Comparison of ENCODE assay signal across 9 cellular contexts in the genomic region with DNA sequence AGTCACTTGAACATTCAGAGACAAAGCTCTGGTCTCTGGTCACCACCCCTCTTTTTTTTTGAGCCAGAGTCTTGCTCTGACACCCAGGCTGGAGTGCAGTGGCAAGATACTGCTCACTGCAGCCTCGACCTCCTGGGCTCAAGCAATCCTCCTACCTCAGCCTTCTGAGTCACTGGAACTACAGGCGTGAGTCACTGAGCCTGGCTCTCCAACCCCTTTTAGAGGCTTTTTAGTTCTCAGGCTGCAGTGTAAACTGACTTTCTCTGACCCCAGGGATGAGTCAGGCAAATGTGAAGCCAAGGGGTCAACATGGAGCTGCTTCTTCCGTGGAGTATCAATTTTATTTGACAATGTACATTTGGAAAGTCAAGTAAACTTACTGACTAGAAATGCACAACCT.
DNase-seq lines count a peak whose midpoint lies in the region; ATAC-seq lines count a peak whose summit lies in the region.
"Had no signal": no experiment of that assay in that cellular context is flagged by ENCODE, and none has a peak within 500 bp of the region (broad histone marks: within the 10 kb centered on the region; RNA-seq: fewer than 3 reads in every experiment).

No MANE protein-coding gene starts in this region.

- H3K27ac Mint-ChIP-seq in T-cell = no peak overlapping the region

- peaks cover 5 to 6% of the 10 kb centered on the region in 2 donors for H3K27me3 Mint-ChIP-seq in T-cell

- in situ Hi-C loops in Caki2 (cut with HindIII; ENCODE audit: low pct_unique_long_range_greater_than_20kb, low sequenced_read_pairs) = no loop called here

- POLR2A ChIA-PET in T-cell (lab: Charles Lee) = no interaction called here

- H3K36me3 Mint-ChIP-seq in T-cell = no peaks in the 10 kb centered on the region

- ATAC-seq in Right ventricle myocardium superior (ENCODE audit: poor library complexity) (no peak), T-cell (replicated peaks in 1 of 4) (no peak), HG03520 (IDR thresholded peaks at IDR 0.05; ENCODE audit: unreplicated experiment) (no peak)

- H3K4me1 Mint-ChIP-seq in T-cell = no peaks in the 10 kb centered on the region

- CTCF ChIA-PET in T-cell (lab: Charles Lee) = interaction anchor here in 1 of 2 donors (0.6 kb wide), 1 partner anchor 127 kb away, joined by 3 read pairs; no protein-coding TSS in a partner anchor

- intact Hi-C loops in Right ventricle myocardium superior (cut with DNase I) = no loop called here

- H3K4me3 Mint-ChIP-seq in T-cell = no peak overlapping the region

- peak; percentile 83 for DNase-seq in Caki2 (ENCODE audit: low read depth)
- DNase-seq in LoVo (ENCODE audit: low spot score) = peak; percentile 73
- DNase-seq in brain pericyte (ENCODE audit: low read depth, low spot score) = peak; percentile 45
- peak; percentile 47 for DNase-seq in myocyte (ENCODE audit: low read depth)
- DNase-seq in Right ventricle myocardium superior = no peak
- DNase-seq in NCI-H510A treated with DMSO at 0.1 percent for 48 hours (lab: John Stamatoyannopoulos, UW) = no peak
- DNase-seq in T-cell = no peak
- DNase-seq: psoas muscle had no signal

- H3K9me3 Mint-ChIP-seq in T-cell = no peaks in the 10 kb centered on the region

Comparison
In these comparisons a context has a peak if more than half of its experiments do, and no peak if none do; other contexts are left out.
1. DNase-seq: peak in Caki2 (single experiment), LoVo (single experiment), brain pericyte (single experiment) and myocyte (single experiment); none in Right ventricle myocardium superior (single experiment), NCI-H510A treated with DMSO at 0.1 percent for 48 hours (single experiment) and T-cell (0 of 34).